Comparison of ENCODE assay signal across 8 cellular contexts in genomic region chr1:145475951-145476350, GRCh38. TPM values are rescaled to one million over a fixed set of nuclear protein-coding genes. Genes with fewer than 3 reads are reported as not detected.
A peak's percentile ranks its signal among the peaks of the same experiment; 100 is the strongest.
DNase-seq lines count a peak whose midpoint lies in the region; ATAC-seq and TF ChIP-seq lines count a peak whose summit lies in the region.
"Not testable (repeated sequence)": the region's sequence is repeated elsewhere in the genome, so short reads cannot be mapped to it uniquely, and the experiment has no call there.

No MANE protein-coding gene starts in this region.

- H3K27ac ChIP-seq in CD8-positive, alpha-beta T cell (ENCODE audit: low read depth, low read length); RWPE2 (ENCODE audit: poor library complexity, severe bottlenecking): not testable (repeated sequence)

- not testable (repeated sequence) for DNase-seq in CD8-positive, alpha-beta T cell; RWPE2 (ENCODE audit: low spot score); activated CD8-positive, alpha-beta memory T cell treated with anti-CD3 and anti-CD28 coated beads, Interleukin-2, amount 10 ng/mL, durations not matched to agents 7 days and 5 days; astrocyte of the spinal cord (ENCODE audit: low read depth, low spot score); neural crest cell (ENCODE audit: low read depth, low spot score); stimulated activated naive B cell treated with anti-CD40 and anti-IgM and Interleukin-4, amounts not matched to agents 10 μg/mL and 1 μg/mL and 100 μg/mL, for 72 hours
- peak; percentile 1 for DNase-seq in epithelial cell of esophagus (ENCODE audit: low read depth)

- H3K27me3 ChIP-seq in CD8-positive, alpha-beta T cell (ENCODE audit: insufficient read depth, low read length); RWPE2 (ENCODE audit: insufficient read depth, poor library complexity, severe bottlenecking): not testable (repeated sequence)

- peaks cover 12% of the 10 kb centered on the region for H3K27me3 Mint-ChIP-seq in CD8-positive, alpha-beta T cell (ENCODE audit: low read depth)
- H3K27me3 Mint-ChIP-seq in activated CD8-positive, alpha-beta memory T cell treated with anti-CD3 and anti-CD28 coated beads, Interleukin-2, amount 10 ng/mL, durations not matched to agents 7 days and 5 days = peaks cover 18% of the 10 kb centered on the region
- H3K27me3 Mint-ChIP-seq in neural crest cell (ENCODE audit: low read depth) = peaks cover 30% of the 10 kb centered on the region
- not testable (repeated sequence) for H3K27me3 Mint-ChIP-seq in stimulated activated naive B cell treated with anti-CD40 and anti-IgM and Interleukin-4, amounts not matched to agents 10 μg/mL and 1 μg/mL and 100 μg/mL, for 72 hours

- CTCF ChIA-PET in CD8-positive, alpha-beta T cell (lab: Charles Lee); activated CD8-positive, alpha-beta memory T cell treated with anti-CD3 and anti-CD28 coated beads, Interleukin-2, amount 10 ng/mL, durations not matched to agents 7 days and 5 days (lab: Charles Lee): not testable (repeated sequence)

- not testable (repeated sequence) for ATAC-seq in CD8-positive, alpha-beta T cell; activated CD8-positive, alpha-beta memory T cell treated with anti-CD3 and anti-CD28 coated beads, Interleukin-2, amount 10 ng/mL, durations not matched to agents 7 days and 5 days; stimulated activated naive B cell treated with anti-CD40 and anti-IgM and Interleukin-4, amounts not matched to agents 10 μg/mL and 1 μg/mL and 100 μg/mL, for 72 hours (replicated peaks)
- peak; percentile 21; the same call in 1 of the 3 replicates for ATAC-seq in RWPE2 (ENCODE audit: low read depth)

- not testable (repeated sequence) for H3K9me3 Mint-ChIP-seq in CD8-positive, alpha-beta T cell; activated CD8-positive, alpha-beta memory T cell treated with anti-CD3 and anti-CD28 coated beads, Interleukin-2, amount 10 ng/mL, durations not matched to agents 7 days and 5 days (ENCODE audit: low read depth); neural crest cell; stimulated activated naive B cell treated with anti-CD40 and anti-IgM and Interleukin-4, amounts not matched to agents 10 μg/mL and 1 μg/mL and 100 μg/mL, for 72 hours

- not testable (repeated sequence) for H3K9me3 ChIP-seq in CD8-positive, alpha-beta T cell (ENCODE audit: low read length); RWPE2 (ENCODE audit: severe bottlenecking); iPS-18c (ENCODE audit: control insufficient read depth, insufficient read depth, low read length)

- not testable (repeated sequence) for TF ChIP-seq CTCF in CD8-positive, alpha-beta T cell (IDR thresholded peaks at IDR 0.05); RWPE2 (IDR thresholded peaks at IDR 0.05; ENCODE audit: poor library complexity, severe bottlenecking); astrocyte of the spinal cord (IDR thresholded peaks at IDR 0.05; ENCODE audit: low read depth, low read length); epithelial cell of esophagus (IDR thresholded peaks at IDR 0.05; ENCODE audit: insufficient read depth, low read depth, low read length, missing control alignments); neural crest cell (conservative IDR thresholded peaks at IDR 0.05)

- H3K36me3 ChIP-seq in CD8-positive, alpha-beta T cell (ENCODE audit: insufficient read depth, low read length); RWPE2 (ENCODE audit: low read depth): not testable (repeated sequence)

- H3K27ac Mint-ChIP-seq in CD8-positive, alpha-beta T cell; activated CD8-positive, alpha-beta memory T cell treated with anti-CD3 and anti-CD28 coated beads, Interleukin-2, amount 10 ng/mL, durations not matched to agents 7 days and 5 days; neural crest cell (ENCODE audit: unreplicated experiment): not testable (repeated sequence)
- peak overlapping the region; percentile 47 for H3K27ac Mint-ChIP-seq in stimulated activated naive B cell treated with anti-CD40 and anti-IgM and Interleukin-4, amounts not matched to agents 10 μg/mL and 1 μg/mL and 100 μg/mL, for 72 hours

- in situ Hi-C loops in astrocyte of the spinal cord (cut with HindIII; ENCODE audit: low sequenced_read_pairs) = not testable (repeated sequence)

- not testable (repeated sequence) for H3K4me1 Mint-ChIP-seq in CD8-positive, alpha-beta T cell (ENCODE audit: low read depth); activated CD8-positive, alpha-beta memory T cell treated with anti-CD3 and anti-CD28 coated beads, Interleukin-2, amount 10 ng/mL, durations not matched to agents 7 days and 5 days; neural crest cell; stimulated activated naive B cell treated with anti-CD40 and anti-IgM and Interleukin-4, amounts not matched to agents 10 μg/mL and 1 μg/mL and 100 μg/mL, for 72 hours

- not testable (repeated sequence) for H3K4me3 ChIP-seq in CD8-positive, alpha-beta T cell (ENCODE audit: low read depth, low read length); RWPE2 (ENCODE audit: severe bottlenecking)
- H3K4me3 ChIP-seq in astrocyte of the spinal cord (ENCODE audit: low read depth, low read length) = peak overlapping the region; percentile 35
- peak overlapping the region; percentile 28 for H3K4me3 ChIP-seq in epithelial cell of esophagus (ENCODE audit: low read length)
- H3K4me3 ChIP-seq in iPS-18c (ENCODE audit: insufficient read depth, low read depth, low read length) = peak overlapping the region; percentile 47; the same call in 1 of the 2 replicates

- peak overlapping the region; percentile 35 for H3K4me3 Mint-ChIP-seq in CD8-positive, alpha-beta T cell
- peak overlapping the region; percentile 20 for H3K4me3 Mint-ChIP-seq in activated CD8-positive, alpha-beta memory T cell treated with anti-CD3 and anti-CD28 coated beads, Interleukin-2, amount 10 ng/mL, durations not matched to agents 7 days and 5 days
- H3K4me3 Mint-ChIP-seq in neural crest cell = peak overlapping the region; percentile 89
- H3K4me3 Mint-ChIP-seq in stimulated activated naive B cell treated with anti-CD40 and anti-IgM and Interleukin-4, amounts not matched to agents 10 μg/mL and 1 μg/mL and 100 μg/mL, for 72 hours = peak overlapping the region; percentile 70 to 78

- not testable (repeated sequence) for H3K36me3 Mint-ChIP-seq in CD8-positive, alpha-beta T cell; activated CD8-positive, alpha-beta memory T cell treated with anti-CD3 and anti-CD28 coated beads, Interleukin-2, amount 10 ng/mL, durations not matched to agents 7 days and 5 days; neural crest cell (ENCODE audit: low read depth); stimulated activated naive B cell treated with anti-CD40 and anti-IgM and Interleukin-4, amounts not matched to agents 10 μg/mL and 1 μg/mL and 100 μg/mL, for 72 hours

- POLR2A ChIA-PET in CD8-positive, alpha-beta T cell (lab: Charles Lee) = not testable (repeated sequence)

- intact Hi-C loops in CD8-positive, alpha-beta T cell (cut with DNase I, micrococcal nuclease) = not testable (repeated sequence)

- H3K4me1 ChIP-seq in CD8-positive, alpha-beta T cell (ENCODE audit: insufficient read depth, low read length); RWPE2 (ENCODE audit: insufficient read depth, poor library complexity, severe bottlenecking): not testable (repeated sequence)

RNA-seq across cellular contexts. Expression of gene NBPF20, which starts 50.5 kb away (rescaled TPM):
- 1 to 10 TPM; 2.4 to 2.6 TPM for total RNA-seq in CD8-positive, alpha-beta T cell
- under 1 TPM; 0.12 to 0.55 TPM for total RNA-seq in activated CD8-positive, alpha-beta memory T cell treated with anti-CD3 and anti-CD28 coated beads, Interleukin-2, amount 10 ng/mL, durations not matched to agents 7 days and 5 days
- 4.3 and 4.7 TPM in 2 replicates for total RNA-seq in neural crest cell

Comparison
In these comparisons a context has a peak if more than half of its experiments do, and no peak if none do; other contexts are left out.
1. H3K4me3 Mint-ChIP-seq: peak in every context shown above with its lines; median percentile 89 in neural crest cell; 74 in stimulated activated naive B cell treated with anti-CD40 and anti-IgM and Interleukin-4, amounts not matched to agents 10 μg/mL and 1 μg/mL and 100 μg/mL, for 72 hours; 35 in CD8-positive, alpha-beta T cell; 20 in activated CD8-positive, alpha-beta memory T cell treated with anti-CD3 and anti-CD28 coated beads, Interleukin-2, amount 10 ng/mL, durations not matched to agents 7 days and 5 days.